ENCODE assay signal across 27 cellular contexts in the genomic region with DNA sequence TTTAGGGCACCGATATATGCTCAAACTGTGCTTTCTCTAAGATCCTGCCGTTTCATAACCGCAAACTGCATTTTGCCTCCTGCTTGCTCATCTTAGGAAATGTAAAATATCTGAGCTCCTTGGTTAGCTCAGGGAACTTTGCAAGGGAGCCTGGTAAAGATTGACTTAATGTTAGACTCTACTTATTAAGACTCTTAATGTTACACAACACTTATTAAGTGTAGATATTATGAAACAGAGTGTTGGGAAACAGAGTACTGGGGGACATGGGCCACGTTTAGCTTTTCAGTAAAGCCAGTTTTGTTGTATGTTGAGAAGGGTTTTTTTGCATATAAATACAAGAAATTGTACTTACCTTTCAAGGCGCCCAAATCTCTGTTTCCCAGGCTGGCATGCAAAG. TPM values are rescaled to one million over a fixed set of nuclear protein-coding genes. Genes with fewer than 3 reads are reported as not detected.
A peak's percentile ranks its signal among the peaks of the same experiment; 100 is the strongest.
DNase-seq lines count a peak whose midpoint lies in the region; ATAC-seq and TF ChIP-seq lines count a peak whose summit lies in the region.
"Had no signal": no experiment of that assay in that cellular context is flagged by ENCODE, and none has a peak within 500 bp of the region (broad histone marks: within the 10 kb centered on the region; RNA-seq: fewer than 3 reads in every experiment).

No MANE protein-coding gene starts in this region.

- POLR2A ChIA-PET in PC-9 (lab: Charles Lee; ENCODE audit: unreplicated experiment), result no interaction called here

- H4K20me1 ChIP-seq in DND-41 (ENCODE audit: insufficient read depth, low read length) (0 out of 2 replicates have a peak, but pooled peaks cover 9% of the 10 kb centered on the region), PC-9 (ENCODE audit: insufficient read depth) (0 out of 2 replicates have a peak, but pooled peaks cover 9% of the 10 kb centered on the region)

- CTCF ChIA-PET in PC-9 (lab: Charles Lee), result no interaction called here

- H3K27me3 ChIP-seq in DND-41 (ENCODE audit: insufficient read depth, low read length, poor library complexity) (no peaks in the 10 kb centered on the region), PC-9 (ENCODE audit: insufficient read depth, low read depth) (no peaks in the 10 kb centered on the region)
- H3K27me3 ChIP-seq: dorsolateral prefrontal cortex, left lung, pancreas, thyroid gland had no signal

- no peaks in the 10 kb centered on the region for H3F3A ChIP-seq in PC-9 (ENCODE audit: insufficient read depth, low read depth)

- intact Hi-C loops in PC-9 (cut with micrococcal nuclease; ENCODE audit: unreplicated experiment), result no loop called here

- H3K9ac ChIP-seq in DND-41 (ENCODE audit: low read depth, low read length), result no peak overlapping the region

- no peak overlapping the region for H3K27ac ChIP-seq in DND-41 (ENCODE audit: low read length)
- H3K27ac ChIP-seq in PC-9, result no peak overlapping the region
- H3K27ac ChIP-seq: dorsolateral prefrontal cortex, left lung, pancreas, thyroid gland had no signal

- H3K4me2 ChIP-seq in DND-41 (ENCODE audit: insufficient read depth, low read length), result peak overlapping the region; percentile 73; the same call in 1 of the 2 replicates
- no peak overlapping the region; the same call in 1 of the 2 replicates for H3K4me2 ChIP-seq in PC-9

- peaks cover 59% of the 10 kb centered on the region for H3K36me3 ChIP-seq in DND-41 (ENCODE audit: insufficient read depth, low read length)
- H3K36me3 ChIP-seq in PC-9 (ENCODE audit: low read depth), result peaks cover 40% of the 10 kb centered on the region

- H3K4me1 ChIP-seq in DND-41 (ENCODE audit: insufficient read depth, low read length) (peaks cover 25% of the 10 kb centered on the region), PC-9 (replicated peaks; ENCODE audit: insufficient read depth) (peaks cover 17% of the 10 kb centered on the region; the same call in 1 of the 2 replicates)

- H2AFZ ChIP-seq in DND-41 (ENCODE audit: low read depth, low read length) (no peak overlapping the region), PC-9 (no peak overlapping the region)

- peaks cover 29% of the 10 kb centered on the region for H3K4me1 Mint-ChIP-seq in nephron

- DNase-seq in NOMO-1 (lab: John Stamatoyannopoulos, UW; ENCODE audit: unreplicated experiment in 2 of 2) (peak; percentile 20 to 61), NOMO-1 treated with dmso at 0.1 percent for 144 hours (lab: John Stamatoyannopoulos, UW; ENCODE audit: unreplicated experiment) (no peak), DND-41 (no peak), PC-9 (no peak), COLO829 (ENCODE audit: low spot score) (no peak)
- DNase-seq in stimulated activated naive CD4-positive, alpha-beta T cell (lab: John Stamatoyannopoulos, UW), result no peak
- DNase-seq: activated CD8-positive, alpha-beta memory T cell treated with anti-CD3 and anti-CD28 coated beads, Interleukin-2, amount 50 U/mL, for 48 hours; activated naive CD8-positive, alpha-beta T cell treated with anti-CD3 and anti-CD28 coated beads, Interleukin-2, amount 10 ng/mL, durations not matched to agents 7 days and 5 days; DMS53; dorsolateral prefrontal cortex; HCEC 1CT; left lung; mucosa of descending colon; NCI-H187 treated with DMSO at 0.1 percent for 48 hours; NCI-H446; NK-92 treated with Interleukin-12 subunit alpha and Interleukin-12 subunit beta, amount 100 ng/mL, for 24 hours; pancreas; Right ventricle myocardium superior; T-helper 17 cell; thyroid gland had no signal

- H3K27ac Mint-ChIP-seq in nephron, result no peak overlapping the region

- H3K9me3 Mint-ChIP-seq in nephron, result peaks cover under 1% of the 10 kb centered on the region
- H3K9me3 Mint-ChIP-seq: activated naive CD8-positive, alpha-beta T cell treated with anti-CD3 and anti-CD28 coated beads, Interleukin-2, amount 10 ng/mL, durations not matched to agents 7 days and 5 days had no signal

- peak overlapping the region; percentile 61 to 77 (median 62) for H3K4me3 Mint-ChIP-seq in nephron

- no peak for TF ChIP-seq CTCF in DND-41 (IDR thresholded peaks at IDR 0.05; ENCODE audit: borderline replicate concordance, extremely low read depth, low read length, poor library complexity, severe bottlenecking)
- TF ChIP-seq CTCF in PC-9 (conservative IDR thresholded peaks at IDR 0.05), result no peak
- TF ChIP-seq CTCF in nephron (IDR thresholded peaks at IDR 0.05; ENCODE audit: unreplicated experiment in 3 of 3), result no peak

- H3K27me3 Mint-ChIP-seq in nephron (ENCODE audit: low read depth), result no peaks in the 10 kb centered on the region
- H3K27me3 Mint-ChIP-seq: activated naive CD8-positive, alpha-beta T cell treated with anti-CD3 and anti-CD28 coated beads, Interleukin-2, amount 10 ng/mL, durations not matched to agents 7 days and 5 days; T-helper 17 cell had no signal

- no TSS peak for BruUV-seq in PC-9 (replicated peaks; lab: Mats Ljungman, UMichigan)

- H3K9me3 ChIP-seq in DND-41 (ENCODE audit: insufficient read depth, low read length, severe bottlenecking) (no peaks in the 10 kb centered on the region), PC-9 (ENCODE audit: insufficient read depth, low read depth) (no peaks in the 10 kb centered on the region)
- H3K9me3 ChIP-seq: left lung, mucosa of descending colon, pancreas, thyroid gland had no signal

- no peaks in the 10 kb centered on the region for H3K9me2 ChIP-seq in PC-9 (ENCODE audit: insufficient read depth)

- H3K79me2 ChIP-seq in DND-41 (ENCODE audit: insufficient read depth, low read length) (peaks cover 51% of the 10 kb centered on the region), PC-9 (ENCODE audit: low read depth) (peaks cover 29% of the 10 kb centered on the region)

- peaks cover 44% of the 10 kb centered on the region for H3K36me3 Mint-ChIP-seq in nephron (ENCODE audit: low read depth)

- H3K4me3 ChIP-seq in DND-41 (ENCODE audit: low read depth in 1 of 2, low read length in 2 of 2) (no peak overlapping the region), PC-9 (0 out of 2 replicates have a peak overlapping the region, but pooled peaks have one; percentile 94)
- H3K4me3 ChIP-seq: mucosa of descending colon, thyroid gland had no signal

- ATAC-seq in DND-41 (ENCODE audit: insufficient read depth, low read depth) (no peak), HG02840 (IDR thresholded peaks at IDR 0.05; ENCODE audit: low FRiP score, unreplicated experiment) (no peak)
- ATAC-seq: left lung, mucosa of descending colon, pancreas, T-helper 17 cell had no signal

RNA-seq across cellular contexts. Expression of a gene that starts 1.9 kb away (rescaled TPM):
- 15.4 and 18.3 TPM in 2 replicates for total RNA-seq in PC-9 (2021)

RNA-seq across cellular contexts. Expression of a gene that starts 19.2 kb away (rescaled TPM):
- total RNA-seq in PC-9 (2021), result not detected in 2 replicates
- total RNA-seq: A172; activated naive CD8-positive, alpha-beta T cell treated with anti-CD3 and anti-CD28 coated beads, Interleukin-2, amount 10 ng/mL, durations not matched to agents 7 days and 5 days; bronchial epithelial cell; epithelial cell of proximal tubule; HT-29; left lung; mucosa of descending colon; pancreas; Right ventricle myocardium superior; skeletal muscle tissue; thyroid gland had no signal

Comparison
In these comparisons a context has a peak if more than half of its experiments do, and no peak if none do; other contexts are left out.
1. DNase-seq: peak in NOMO-1 (2 of 2); none in NOMO-1 treated with dmso at 0.1 percent for 144 hours (single experiment), DND-41 (single experiment), PC-9 (0 of 2), stimulated activated naive CD4-positive, alpha-beta T cell (0 of 6) and COLO829 (single experiment).